ENCODE assay signal across 29 cellular contexts in genomic region chrX:20112022-20112421, GRCh38. TPM values are rescaled to one million over a fixed set of nuclear protein-coding genes. Genes with fewer than 3 reads are reported as not detected.
"Had no signal": no experiment of that assay in that cellular context is flagged by ENCODE, and none has a peak within 500 bp of the region (broad histone marks: within the 10 kb centered on the region; RNA-seq: fewer than 3 reads in every experiment).

No MANE protein-coding gene starts in this region.

- H3K4me1 ChIP-seq: neural progenitor cell, parathyroid adenoma, psoas muscle, right lobe of liver, testis, vagina had no signal

- H3K9ac ChIP-seq: neural progenitor cell, parathyroid adenoma had no signal

- H3K27me3 ChIP-seq: ovary, testis, vagina had no signal

- DNase-seq: natural killer cell; occipital lobe; ovary; posterior cingulate gyrus; psoas muscle; right cardiac atrium; right lobe of liver; sigmoid colon; spleen; stimulated activated CD4-positive, alpha-beta T cell treated with anti-CD3 and anti-CD28 coated beads, Interleukin-12 subunit alpha, Interleukin-12 subunit beta, amount 100 ng/mL, for 4 hours; stimulated activated CD4-positive, alpha-beta T cell treated with anti-CD3 and anti-CD28 coated beads, Interleukin-1b, Interleukin-23, amount 100 ng/mL, for 48 hours; stimulated activated CD4-positive, alpha-beta T cell treated with anti-CD3 and anti-CD28 coated beads, Interleukin-4, amount 100 ng/mL, for 1 hour; stimulated activated CD4-positive, alpha-beta T cell treated with anti-CD3 and anti-CD28 coated beads, Interleukin-4, amount 100 ng/mL, for 4 hours; stimulated activated CD8-positive, alpha-beta memory T cell treated with anti-CD3 and anti-CD28 coated beads, Interleukin-4, amount 100 ng/mL, for 48 hours; stimulated activated naive CD4-positive, alpha-beta T cell; stimulated activated naive CD8-positive, alpha-beta T cell treated with anti-CD3 and anti-CD28 coated beads, Interleukin-15, amount 100 ng/mL, for 72 hours; stimulated activated naive CD8-positive, alpha-beta T cell treated with anti-CD3 and anti-CD28 coated beads, Interleukin-15, Interleukin-2, amounts not matched to agents 100 U/mL and 50 U/mL, for 24 hours; substantia nigra; testis; tibial artery; transverse colon; upper lobe of left lung had no signal

- H3K9me3 ChIP-seq: ovary, psoas muscle, right lobe of liver, sigmoid colon, spleen, suprapubic skin, testis, tibial artery, transverse colon, vagina had no signal

- ATAC-seq: natural killer cell; psoas muscle; right cardiac atrium; right lobe of liver; stimulated activated memory B cell treated with anti-CD40 and anti-IgM and Interleukin-4, amounts not matched to agents 10 μg/mL and 1 μg/mL and 100 μg/mL, for 72 hours; stimulated activated naive CD8-positive, alpha-beta T cell treated with anti-CD3 and anti-CD28 coated beads, Interleukin-15, amount 100 ng/mL, for 72 hours; stimulated activated naive CD8-positive, alpha-beta T cell treated with anti-CD3 and anti-CD28 coated beads, Interleukin-15, Interleukin-2, amounts not matched to agents 100 U/mL and 50 U/mL, for 24 hours had no signal

- H2AFZ ChIP-seq: neural progenitor cell, parathyroid adenoma had no signal

- H3K27ac ChIP-seq: neural progenitor cell, ovary, parathyroid adenoma, psoas muscle, right lobe of liver, sigmoid colon, skin epidermis, spleen, suprapubic skin, testis, tibial artery, transverse colon, upper lobe of left lung, vagina had no signal

- H3K4me3 ChIP-seq: neural progenitor cell, ovary, psoas muscle, right lobe of liver, sigmoid colon, skin epidermis, smooth muscle cell, spleen, suprapubic skin, testis, tibial artery, transverse colon, upper lobe of left lung, vagina had no signal

- H3K36me3 ChIP-seq: neural progenitor cell, ovary, right lobe of liver, sigmoid colon, spleen, suprapubic skin, tibial artery, transverse colon, upper lobe of left lung, vagina had no signal

- H3K79me2 ChIP-seq: parathyroid adenoma had no signal

- H3K4me2 ChIP-seq: neural progenitor cell, smooth muscle cell had no signal

RNA-seq across cellular contexts. Expression of gene MAP7D2, which starts 4.7 kb away (rescaled TPM):
- polyA plus RNA-seq: smooth muscle cell had no signal
